26 cellular contexts compared by ENCODE assay signal in the genomic region with DNA sequence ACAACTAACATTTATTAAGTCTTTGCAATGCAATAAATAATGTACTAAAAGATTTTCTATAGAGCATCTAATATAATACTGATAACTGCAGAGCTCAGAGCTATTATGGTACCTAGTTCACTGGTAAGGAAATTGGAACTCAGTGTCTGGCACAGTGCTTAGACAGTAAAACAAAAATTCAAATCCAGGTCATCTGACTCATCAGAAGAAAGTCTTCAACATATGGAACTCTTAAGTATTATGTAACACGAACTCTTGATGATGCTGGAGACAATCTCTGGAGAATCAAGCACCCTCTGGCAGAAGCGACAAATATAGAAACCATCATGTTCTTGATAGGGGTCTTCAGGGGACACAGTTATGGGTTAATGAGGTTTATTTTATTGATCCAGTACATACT. TPM values are rescaled to one million over a fixed set of nuclear protein-coding genes. Genes with fewer than 3 reads are reported as not detected.
"Had no signal": no experiment of that assay in that cellular context is flagged by ENCODE, and none has a peak within 500 bp of the region (broad histone marks: within the 10 kb centered on the region; RNA-seq: fewer than 3 reads in every experiment).

No MANE protein-coding gene starts in this region.

- H3K36me3 Mint-ChIP-seq: activated naive CD8-positive, alpha-beta T cell treated with anti-CD3 and anti-CD28 coated beads for 36 hours; memory B cell; natural killer cell treated with Interleukin-12 subunit alpha and Interleukin-12 subunit beta and Interleukin-15 and Interleukin-18, amount 100 ng/mL, for 72 hours had no signal

- H3K27ac Mint-ChIP-seq: activated naive CD8-positive, alpha-beta T cell treated with anti-CD3 and anti-CD28 coated beads for 36 hours; memory B cell; natural killer cell treated with Interleukin-12 subunit alpha and Interleukin-12 subunit beta and Interleukin-15 and Interleukin-18, amount 100 ng/mL, for 72 hours; stimulated activated naive CD8-positive, alpha-beta T cell treated with anti-CD3 and anti-CD28 coated beads, Interleukin-15, Interleukin-2, amounts not matched to agents 100 ng/mL and 50 ng/mL, for 24 hours had no signal

- H3K9me3 ChIP-seq: breast epithelium, colonic mucosa, esophagus squamous epithelium, neutrophil, ovary, prostate gland, right atrium auricular region, suprapubic skin, tibial nerve had no signal

- H3K27me3 Mint-ChIP-seq: activated naive CD8-positive, alpha-beta T cell treated with anti-CD3 and anti-CD28 coated beads for 36 hours; central memory CD8-positive, alpha-beta T cell; memory B cell; natural killer cell treated with Interleukin-12 subunit alpha and Interleukin-12 subunit beta and Interleukin-15 and Interleukin-18, amount 100 ng/mL, for 72 hours; stimulated activated naive CD8-positive, alpha-beta T cell treated with anti-CD3 and anti-CD28 coated beads, Interleukin-15, Interleukin-2, amounts not matched to agents 100 ng/mL and 50 ng/mL, for 24 hours had no signal

- H3K4me1 Mint-ChIP-seq: activated naive CD8-positive, alpha-beta T cell treated with anti-CD3 and anti-CD28 coated beads for 36 hours; central memory CD8-positive, alpha-beta T cell; memory B cell had no signal

- H3K4me3 Mint-ChIP-seq: activated naive CD8-positive, alpha-beta T cell treated with anti-CD3 and anti-CD28 coated beads for 36 hours; activated T-cell treated with anti-CD3 and anti-CD28 coated beads, Interleukin-2, amount 50 U/mL, for 4 hours; central memory CD8-positive, alpha-beta T cell; memory B cell; natural killer cell treated with Interleukin-12 subunit alpha and Interleukin-12 subunit beta and Interleukin-15 and Interleukin-18, amount 100 ng/mL, for 72 hours; stimulated activated naive CD8-positive, alpha-beta T cell treated with anti-CD3 and anti-CD28 coated beads, Interleukin-15, Interleukin-2, amounts not matched to agents 100 ng/mL and 50 ng/mL, for 24 hours had no signal

- DNase-seq: activated CD4-positive, alpha-beta T cell treated with anti-CD3 and anti-CD28 coated beads, Interleukin-2, amount 50 U/mL, for 4 hours; activated CD8-positive, alpha-beta memory T cell treated with anti-CD3 and anti-CD28 coated beads for 24 hours; activated CD8-positive, alpha-beta memory T cell treated with anti-CD3 and anti-CD28 coated beads, Interleukin-2, amount 50 U/mL, for 48 hours; activated naive CD4-positive, alpha-beta T cell treated with Interleukin-2 at 50 U/mL for 16 hours; activated naive CD8-positive, alpha-beta T cell treated with anti-CD3 and anti-CD28 coated beads for 36 hours; activated T-cell treated with anti-CD3 and anti-CD28 coated beads, Interleukin-2, amount 50 U/mL, for 4 hours; colonic mucosa; esophagus squamous epithelium; left cardiac atrium; ovary; stimulated activated CD4-positive, alpha-beta T cell treated with anti-CD3 and anti-CD28 coated beads, Interleukin-4, amount 100 ng/mL, for 4 hours; T-helper 1 cell had no signal

- H3K27ac ChIP-seq: breast epithelium, colonic mucosa, esophagus squamous epithelium, hepatocyte, neutrophil, ovary, prostate gland, right atrium auricular region, suprapubic skin, tibial nerve had no signal

- H3K36me3 ChIP-seq: breast epithelium, colonic mucosa, esophagus squamous epithelium, neutrophil, ovary, prostate gland, right atrium auricular region, suprapubic skin, tibial nerve had no signal

- FAIRE-seq: astrocyte, islet of Langerhans, TTC549 had no signal

- H3K4me3 ChIP-seq: breast epithelium, colonic mucosa, esophagus squamous epithelium, hepatocyte, ovary, prostate gland, right atrium auricular region, suprapubic skin, tibial nerve had no signal

- H3K27me3 ChIP-seq: breast epithelium, colonic mucosa, esophagus squamous epithelium, hepatocyte, neutrophil, ovary, right atrium auricular region, suprapubic skin, tibial nerve had no signal

- H3K4me1 ChIP-seq: breast epithelium, colonic mucosa, esophagus squamous epithelium, prostate gland, right atrium auricular region, suprapubic skin, tibial nerve had no signal

RNA-seq across cellular contexts. Expression of gene TRHDE, which starts 37.3 kb away (rescaled TPM):
- total RNA-seq: activated naive CD8-positive, alpha-beta T cell treated with anti-CD3 and anti-CD28 coated beads for 36 hours; activated T-cell treated with anti-CD3 and anti-CD28 coated beads, Interleukin-2, amount 50 U/mL, for 4 hours had no signal
